Comparison of ENCODE assay signal across 15 cellular contexts in genomic region chr2:109699646-109700045, GRCh38.
DNase-seq lines count a peak whose midpoint lies in the region; ATAC-seq and TF ChIP-seq lines count a peak whose summit lies in the region.
"Had no signal": no experiment of that assay in that cellular context is flagged by ENCODE, and none has a peak within 500 bp of the region (broad histone marks: within the 10 kb centered on the region; RNA-seq: fewer than 3 reads in every experiment).

No MANE protein-coding gene starts in this region.

- H3K9me3 ChIP-seq in HUES6 (ENCODE audit: control insufficient read depth, insufficient read depth, low read depth, low read length) (no peaks in the 10 kb centered on the region), left lung (no peaks in the 10 kb centered on the region)
- H3K9me3 ChIP-seq: SJCRH30 had no signal

- H3K27me3 ChIP-seq in HUES6 (ENCODE audit: control insufficient read depth, insufficient read depth, low read length) (no peaks in the 10 kb centered on the region), left lung (no peaks in the 10 kb centered on the region)

- no peak overlapping the region for H3K27ac ChIP-seq in HUES6 (ENCODE audit: low read depth, low read length)
- peak overlapping the region; percentile 71 to 75 for H3K27ac ChIP-seq in left lung
- peak overlapping the region in 19 of 21 experiments; percentile 30 to 86 (median 65) for H3K27ac ChIP-seq in skin epidermis
- H3K27ac ChIP-seq: SJCRH30 had no signal

- TF ChIP-seq CTCF in left lung (IDR thresholded peaks at IDR 0.05): no peak

- intact Hi-C loops in left lung (cut with DNase I): no loop called here

- ATAC-seq in left lung: peak; percentile 74
- ATAC-seq in HG02588 (IDR thresholded peaks at IDR 0.05; ENCODE audit: unreplicated experiment): no peak

- H3K36me3 ChIP-seq in HUES6 (ENCODE audit: control insufficient read depth, insufficient read depth, low read length): no peaks in the 10 kb centered on the region
- no peaks in the 10 kb centered on the region for H3K36me3 ChIP-seq in left lung
- H3K36me3 ChIP-seq: SJCRH30 had no signal

- DNase-seq in dermis blood vessel endothelial cell (peak; percentile 41), left lung (no peak), NCI-H345 treated with DMSO at 0.1 percent for 48 hours (lab: John Stamatoyannopoulos, UW; ENCODE audit: unreplicated experiment) (no peak), amniotic stem cell (lab: John Stamatoyannopoulos, UW) (no peak)
- DNase-seq in activated CD4-positive, CD25-positive, alpha-beta regulatory T cell (lab: John Stamatoyannopoulos, UW): no peak
- DNase-seq: activated B cell treated with CpG ODN at 0.5 μM for 24 hours; activated T-cell treated with anti-CD3 and anti-CD28 coated beads, Interleukin-2, amount 50 U/mL, for 48 hours; AML-193; cerebellar nuclear complex; MV-4-11; NCI-H69; SJCRH30 had no signal

- H3K4me1 ChIP-seq in HUES6 (ENCODE audit: control insufficient read depth, insufficient read depth, low read length): peaks cover 37% of the 10 kb centered on the region
- H3K4me1 ChIP-seq in left lung: peaks cover 0 to 4% of the 10 kb centered on the region in 2 donors

- no peak overlapping the region for H3K4me3 ChIP-seq in HUES6 (ENCODE audit: low read depth, low read length)
- no peak overlapping the region for H3K4me3 ChIP-seq in left lung
- H3K4me3 ChIP-seq in skin epidermis: no peak overlapping the region
- H3K4me3 ChIP-seq: SJCRH30 had no signal

- peak overlapping the region; percentile 6 for H3K9ac ChIP-seq in HUES6 (ENCODE audit: low read length)
